18 cellular contexts compared by ENCODE assay signal in the genomic region with DNA sequence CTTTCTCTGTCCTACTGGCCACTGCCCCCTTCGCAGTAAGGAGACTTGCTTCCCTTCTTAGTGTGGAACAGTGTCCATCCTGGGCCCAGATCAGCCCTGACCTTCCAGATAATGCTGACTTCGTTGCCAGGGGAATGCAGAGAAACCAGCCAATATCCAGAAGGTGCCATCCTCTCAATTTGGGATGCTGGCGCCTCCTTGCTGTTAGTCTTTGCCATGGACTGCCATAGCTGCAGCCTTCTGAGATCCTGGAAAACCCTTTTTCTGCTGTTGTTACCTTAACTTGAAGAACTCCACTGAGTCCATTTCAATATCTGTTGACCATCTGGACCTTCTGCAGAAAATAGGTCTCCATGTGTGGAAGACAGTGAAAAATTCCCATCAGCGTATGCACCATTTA. TPM values are rescaled to one million over a fixed set of nuclear protein-coding genes. Genes with fewer than 3 reads are reported as not detected.
DNase-seq lines count a peak whose midpoint lies in the region; ATAC-seq and TF ChIP-seq lines count a peak whose summit lies in the region.
"Had no signal": no experiment of that assay in that cellular context is flagged by ENCODE, and none has a peak within 500 bp of the region (broad histone marks: within the 10 kb centered on the region; RNA-seq: fewer than 3 reads in every experiment).

No MANE protein-coding gene starts in this region.

- ATAC-seq in GM18867 (IDR thresholded peaks at IDR 0.05; ENCODE audit: unreplicated experiment), result no peak
- ATAC-seq: SK-N-SH treated with all-trans-retinoic acid at 6 μM for 48 hours had no signal

- H2AK5ac ChIP-seq in mesendoderm (ENCODE audit: low read length), result no peak overlapping the region

- H3K4me1 Mint-ChIP-seq in endodermal cell, result no peaks in the 10 kb centered on the region
- no peaks in the 10 kb centered on the region for H3K4me1 Mint-ChIP-seq in activated naive CD4-positive, alpha-beta T cell treated with anti-CD3 and anti-CD28 coated beads for 36 hours (ENCODE audit: low read depth)
- H3K4me1 Mint-ChIP-seq in osteocyte (ENCODE audit: unreplicated experiment), result no peaks in the 10 kb centered on the region

- H3K27me3 Mint-ChIP-seq in endodermal cell (ENCODE audit: insufficient read depth) (peaks cover 2% of the 10 kb centered on the region), osteocyte (ENCODE audit: unreplicated experiment) (peaks cover 2% of the 10 kb centered on the region)
- H3K27me3 Mint-ChIP-seq in activated naive CD4-positive, alpha-beta T cell treated with anti-CD3 and anti-CD28 coated beads for 36 hours (ENCODE audit: low read depth), result no peaks in the 10 kb centered on the region
- H3K27me3 Mint-ChIP-seq: CD4-positive, alpha-beta T cell had no signal

- peak; percentile 7; the same call in 1 of the 2 replicates for TF ChIP-seq CTCF in LNCaP clone FGC (IDR thresholded peaks at IDR 0.05; ENCODE audit: control insufficient read depth, extremely low read depth, insufficient read depth)
- peak; percentile 67 for TF ChIP-seq CTCF in endodermal cell (conservative IDR thresholded peaks at IDR 0.05)
- no peak for TF ChIP-seq CTCF in osteocyte (IDR thresholded peaks at IDR 0.05)

- H3K18ac ChIP-seq in mesendoderm (ENCODE audit: low read length), result no peak overlapping the region

- CTCF ChIA-PET in activated naive CD4-positive, alpha-beta T cell treated with anti-CD3 and anti-CD28 coated beads for 36 hours (lab: Charles Lee), result no interaction called here

- DNase-seq in ELF-1 (ENCODE audit: low read depth, low spot score) (peak; percentile 18), LNCaP clone FGC (ENCODE audit: low read depth) (no peak), endodermal cell (peak; percentile 54), mesendoderm (peak; percentile 4), osteocyte (ENCODE audit: extremely low spot score, unreplicated experiment) (no peak), NCI-H2227 treated with DMSO at 0.1 percent for 48 hours (lab: John Stamatoyannopoulos, UW) (no peak)
- DNase-seq in activated naive CD4-positive, alpha-beta T cell treated with anti-CD3 and anti-CD28 coated beads for 36 hours, result no peak
- DNase-seq: CD4-positive, alpha-beta T cell; GM23248; KG1; NCI-H1048; NCI-H1436 treated with DMSO at 0.1 percent for 48 hours; NCI-H2081; NCI-H524; Right ventricle myocardium superior had no signal

- H3K56ac ChIP-seq in mesendoderm (ENCODE audit: low read length), result no peak overlapping the region

- H3K27me3 ChIP-seq in endodermal cell (ENCODE audit: control insufficient read depth, insufficient read depth, low read length, poor library complexity, severe bottlenecking), result no peaks in the 10 kb centered on the region
- H3K27me3 ChIP-seq in mesendoderm (ENCODE audit: insufficient read depth, low read length, poor library complexity), result no peaks in the 10 kb centered on the region

- no peaks in the 10 kb centered on the region for H3K79me1 ChIP-seq in mesendoderm (ENCODE audit: low read length)

- no peak overlapping the region for H3K4me3 Mint-ChIP-seq in endodermal cell
- no peak overlapping the region for H3K4me3 Mint-ChIP-seq in activated naive CD4-positive, alpha-beta T cell treated with anti-CD3 and anti-CD28 coated beads for 36 hours
- no peak overlapping the region for H3K4me3 Mint-ChIP-seq in osteocyte (ENCODE audit: unreplicated experiment)
- H3K4me3 Mint-ChIP-seq: CD4-positive, alpha-beta T cell had no signal

- H3K9me3 ChIP-seq in endodermal cell (ENCODE audit: control insufficient read depth, low read length), result no peaks in the 10 kb centered on the region

- no peak overlapping the region for H3K27ac ChIP-seq in endodermal cell (ENCODE audit: low read depth, low read length)
- no peak overlapping the region for H3K27ac ChIP-seq in mesendoderm (ENCODE audit: low read depth, low read length)
- H3K27ac ChIP-seq: GM23248 had no signal

- H3K36me3 Mint-ChIP-seq in endodermal cell (ENCODE audit: low read depth) (no peaks in the 10 kb centered on the region), osteocyte (ENCODE audit: unreplicated experiment) (no peaks in the 10 kb centered on the region)
- H3K36me3 Mint-ChIP-seq in activated naive CD4-positive, alpha-beta T cell treated with anti-CD3 and anti-CD28 coated beads for 36 hours (ENCODE audit: low read depth), result no peaks in the 10 kb centered on the region

- H3K4me1 ChIP-seq in endodermal cell (ENCODE audit: control insufficient read depth, insufficient read depth, low read length) (no peaks in the 10 kb centered on the region), mesendoderm (ENCODE audit: control insufficient read depth, low read depth, low read length) (no peaks in the 10 kb centered on the region)

- H3K4ac ChIP-seq in mesendoderm (ENCODE audit: low read depth, low read length), result no peak overlapping the region

- no peak overlapping the region for H2BK5ac ChIP-seq in mesendoderm (ENCODE audit: low read length)

- intact Hi-C loops in activated naive CD4-positive, alpha-beta T cell treated with anti-CD3 and anti-CD28 coated beads for 36 hours (cut with micrococcal nuclease), result no loop called here

- H3K9ac ChIP-seq in endodermal cell (ENCODE audit: extremely low read depth, low read length, poor library complexity, severe bottlenecking) (no peak overlapping the region), mesendoderm (ENCODE audit: low read length) (no peak overlapping the region)
- H3K9ac ChIP-seq: GM23248 had no signal

- H3K4me3 ChIP-seq in LNCaP clone FGC (ENCODE audit: low read depth, low read length) (no peak overlapping the region), endodermal cell (ENCODE audit: low read length) (no peak overlapping the region), mesendoderm (ENCODE audit: low read length) (no peak overlapping the region)
- H3K4me3 ChIP-seq: GM23248 had no signal

- no peak overlapping the region for H4K8ac ChIP-seq in mesendoderm (ENCODE audit: low read depth, low read length)

- H3K4me2 ChIP-seq in mesendoderm (ENCODE audit: low read length), result no peak overlapping the region

- H3K27ac Mint-ChIP-seq in endodermal cell (no peak overlapping the region), osteocyte (ENCODE audit: unreplicated experiment) (no peak overlapping the region)
- H3K27ac Mint-ChIP-seq in activated naive CD4-positive, alpha-beta T cell treated with anti-CD3 and anti-CD28 coated beads for 36 hours, result no peak overlapping the region
- H3K27ac Mint-ChIP-seq: CD4-positive, alpha-beta T cell had no signal

- no peaks in the 10 kb centered on the region for H3K79me2 ChIP-seq in mesendoderm (ENCODE audit: control insufficient read depth, insufficient read depth, low read length)

- H2BK15ac ChIP-seq in mesendoderm (replicated peaks; ENCODE audit: low read depth), result no peak overlapping the region

- H3K36me3 ChIP-seq in endodermal cell (ENCODE audit: control insufficient read depth, insufficient read depth, low read length) (no peaks in the 10 kb centered on the region), mesendoderm (ENCODE audit: control insufficient read depth, insufficient read depth, low read length) (no peaks in the 10 kb centered on the region)

- H3K9me3 Mint-ChIP-seq in endodermal cell (peaks cover 23% of the 10 kb centered on the region), osteocyte (ENCODE audit: unreplicated experiment) (no peaks in the 10 kb centered on the region)
- no peaks in the 10 kb centered on the region for H3K9me3 Mint-ChIP-seq in activated naive CD4-positive, alpha-beta T cell treated with anti-CD3 and anti-CD28 coated beads for 36 hours
- H3K9me3 Mint-ChIP-seq: CD4-positive, alpha-beta T cell had no signal

- 65 to 80% methylated on average over 2 to 4 of the region's 4 CpGs for WGBS in endodermal cell (ENCODE audit: insufficient coverage in 1 of 2, insufficient read length in 1 of 2), 2 experiments
- WGBS in mesendoderm (ENCODE audit: extremely low coverage, insufficient coverage, low lambda C conversion rate), result no CpG with 5 or more reads among the region's 4 CpGs

- H3K23ac ChIP-seq in mesendoderm (ENCODE audit: low read length), result no peak overlapping the region

- H2BK120ac ChIP-seq in mesendoderm (ENCODE audit: low read depth, low read length), result no peak overlapping the region

- no peak overlapping the region for H4K5ac ChIP-seq in mesendoderm (ENCODE audit: low read length)

RNA-seq across cellular contexts. Expression of gene RAI2, which starts 21.8 kb away (rescaled TPM):
- total RNA-seq in endodermal cell (1 to 10 TPM; 4.8 to 5.8 TPM), osteocyte (0.27 and 0.34 TPM in 2 replicates)
- 1.2 TPM for polyA plus RNA-seq in endodermal cell (2013, experiment 1 of 2)
- 1.5 TPM for polyA plus RNA-seq in endodermal cell (2013, experiment 2 of 2)
- polyA plus RNA-seq in mesendoderm (2013, experiment 1 of 2), result 1.3 TPM
- 1.1 TPM for polyA plus RNA-seq in mesendoderm (2013, experiment 2 of 2)
- total RNA-seq in activated naive CD4-positive, alpha-beta T cell treated with anti-CD3 and anti-CD28 coated beads for 36 hours, result under 1 TPM; 0.50 to 0.59 TPM
- total RNA-seq: GM23248, MCF 10A had no signal
- polyA plus RNA-seq: GM23248 had no signal

Comparison
In these comparisons a context has a peak if more than half of its experiments do, and no peak if none do; other contexts are left out.
1. DNase-seq: peak in ELF-1 (single experiment), endodermal cell (single experiment) and mesendoderm (single experiment); none in LNCaP clone FGC (single experiment), activated naive CD4-positive, alpha-beta T cell treated with anti-CD3 and anti-CD28 coated beads for 36 hours (single experiment), osteocyte (single experiment) and NCI-H2227 treated with DMSO at 0.1 percent for 48 hours (single experiment).